In the genomic region with DNA sequence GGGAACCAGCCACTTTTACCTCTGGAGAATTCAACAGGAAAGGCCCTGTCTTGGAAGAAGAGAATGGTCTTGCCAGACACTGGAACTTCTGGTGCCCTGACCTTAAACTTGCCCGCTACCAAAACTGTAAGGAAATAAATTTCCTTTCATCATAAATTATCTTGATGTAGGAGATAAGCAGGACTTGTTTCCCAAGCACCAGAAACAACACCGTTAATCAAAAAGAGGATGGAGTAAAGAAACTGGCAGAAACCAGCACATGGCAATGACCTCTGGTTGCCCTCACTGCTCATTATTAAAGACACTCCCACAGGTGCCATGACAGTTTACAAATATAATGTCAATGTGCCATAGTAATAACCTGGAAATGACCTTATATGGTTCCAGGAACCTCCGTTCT, we compare ENCODE assay signal across 37 cellular contexts.
"Had no signal": no experiment of that assay in that cellular context is flagged by ENCODE, and none has a peak within 500 bp of the region (broad histone marks: within the 10 kb centered on the region; RNA-seq: fewer than 3 reads in every experiment).

No MANE protein-coding gene starts in this region.

- H3K36me3 ChIP-seq: adrenal gland, brain microvascular endothelial cell, breast epithelium had no signal

- H3K36me3 Mint-ChIP-seq: activated CD4-positive, alpha-beta memory T cell treated with anti-CD3 and anti-CD28 coated beads for 36 hours; activated naive CD4-positive, alpha-beta T cell treated with anti-CD3 and anti-CD28 coated beads, Interleukin-2, amount 50 U/mL, for 72 hours; activated naive CD8-positive, alpha-beta T cell treated with anti-CD3 and anti-CD28 coated beads for 36 hours had no signal

- H3K27ac Mint-ChIP-seq: activated B cell treated with CpG ODN at 0.5 μM for 24 hours; activated CD4-positive, alpha-beta memory T cell treated with anti-CD3 and anti-CD28 coated beads for 36 hours; activated CD4-positive, alpha-beta T cell treated with anti-CD3 and anti-CD28 coated beads, Interleukin-2, amount 10 ng/mL, durations not matched to agents 24 days and 14 days; activated CD8-positive, alpha-beta T cell treated with anti-CD3 and anti-CD28 coated beads for 36 hours; activated naive CD4-positive, alpha-beta T cell treated with anti-CD3 and anti-CD28 coated beads for 36 hours; activated naive CD4-positive, alpha-beta T cell treated with anti-CD3 and anti-CD28 coated beads, Interleukin-2, amount 50 U/mL, for 72 hours; activated naive CD8-positive, alpha-beta T cell treated with anti-CD3 and anti-CD28 coated beads for 36 hours; activated T-cell treated with anti-CD3 and anti-CD28 coated beads, Interleukin-2, amount 50 U/mL, for 72 hours; activated T-helper 1 cell treated with anti-CD3 and anti-CD28 coated beads, Interleukin-12 subunit alpha, Interleukin-12 subunit beta, Interleukin-2, Interleukin-4 antibody, amounts not matched to agents 30 ng/mL and 10 ng/mL and 1 ng/mL, durations not matched to agents 14 hours and 24 hours and 36 hours; activated T-helper 17 cell treated with anti-CD3 and anti-CD28 coated beads, Interleukin-2, amount 50 U/mL, for 72 hours; T-helper 1 cell treated with Interleukin-12 subunit alpha and Interleukin-12 subunit beta and Interleukin-4 antibody, amounts not matched to agents 30 μg/mL and 1 μg/mL, for 36 hours; T-helper 2 cell treated with Interferon-gamma antibody and Interleukin-4, amounts not matched to agents 5 μg/mL and 100 μg/mL, for 36 hours had no signal

- H3K9me3 Mint-ChIP-seq: activated B cell treated with CpG ODN at 0.5 μM for 24 hours; activated CD4-positive, alpha-beta T cell treated with anti-CD3 and anti-CD28 coated beads, Interleukin-2, amount 10 ng/mL, durations not matched to agents 24 days and 14 days; activated CD8-positive, alpha-beta T cell treated with anti-CD3 and anti-CD28 coated beads for 36 hours; activated naive CD8-positive, alpha-beta T cell treated with anti-CD3 and anti-CD28 coated beads for 36 hours; activated T-helper 1 cell treated with anti-CD3 and anti-CD28 coated beads, Interleukin-12 subunit alpha, Interleukin-12 subunit beta, Interleukin-2, Interleukin-4 antibody, amounts not matched to agents 30 ng/mL and 10 ng/mL and 1 ng/mL, durations not matched to agents 14 hours and 24 hours and 36 hours; T-helper 1 cell treated with Interleukin-12 subunit alpha and Interleukin-12 subunit beta and Interleukin-4 antibody, amounts not matched to agents 30 μg/mL and 1 μg/mL, for 36 hours; T-helper 2 cell treated with Interferon-gamma antibody and Interleukin-4, amounts not matched to agents 5 μg/mL and 100 μg/mL, for 36 hours had no signal

- H3K4me1 Mint-ChIP-seq: activated B cell treated with CpG ODN at 0.5 μM for 24 hours; activated CD4-positive, alpha-beta T cell treated with anti-CD3 and anti-CD28 coated beads, Interleukin-2, amount 10 ng/mL, durations not matched to agents 24 days and 14 days; activated naive CD8-positive, alpha-beta T cell treated with anti-CD3 and anti-CD28 coated beads for 36 hours; activated T-helper 17 cell treated with anti-CD3 and anti-CD28 coated beads, Interleukin-2, amount 50 U/mL, for 72 hours had no signal

- ATAC-seq: activated CD8-positive, alpha-beta T cell treated with anti-CD3 and anti-CD28 coated beads for 36 hours; activated naive CD4-positive, alpha-beta T cell treated with anti-CD3 and anti-CD28 coated beads, Interleukin-2, amount 50 U/mL, for 72 hours; activated T-cell treated with anti-CD3 and anti-CD28 coated beads, Interleukin-2, amount 50 U/mL, for 4 hours; activated T-cell treated with anti-CD3 and anti-CD28 coated beads, Interleukin-2, amount 50 U/mL, for 72 hours; activated T-helper 17 cell treated with anti-CD3 and anti-CD28 coated beads, Interleukin-2, amount 50 U/mL, for 72 hours; body of pancreas had no signal

- H3K27me3 ChIP-seq: adrenal gland, body of pancreas, brain microvascular endothelial cell, breast epithelium had no signal

- DNase-seq: activated B cell treated with CpG ODN at 0.5 μM for 24 hours; activated CD4-positive, alpha-beta memory T cell treated with anti-CD3 and anti-CD28 coated beads for 36 hours; activated CD4-positive, alpha-beta T cell treated with anti-CD3 and anti-CD28 coated beads for 4 hours; activated CD4-positive, alpha-beta T cell treated with anti-CD3 and anti-CD28 coated beads, Interleukin-2, amount 10 ng/mL, durations not matched to agents 24 days and 14 days; activated CD4-positive, alpha-beta T cell treated with anti-CD3 and anti-CD28 coated beads, Interleukin-2, amount 50 U/mL, for 1 hour; activated CD4-positive, alpha-beta T cell treated with anti-CD3 and anti-CD28 coated beads, Interleukin-2, amount 50 U/mL, for 4 hours; activated CD4-positive, CD25-positive, alpha-beta regulatory T cell treated with anti-CD3 and anti-CD28 coated beads, Interleukin-2, amount 50 U/mL, for 72 hours; activated CD8-positive, alpha-beta memory T cell treated with anti-CD3 and anti-CD28 coated beads, Interleukin-2, amount 50 U/mL, for 4 hours; activated CD8-positive, alpha-beta T cell treated with anti-CD3 and anti-CD28 coated beads for 36 hours; activated effector memory CD4-positive, alpha-beta T cell treated with anti-CD3 and anti-CD28 coated beads, Interleukin-2, amount 50 U/mL, for 16 hours; activated gamma-delta T cell treated with Interleukin-2 at 50 U/mL for 16 hours; activated naive CD4-positive, alpha-beta T cell; activated naive CD4-positive, alpha-beta T cell treated with anti-CD3 and anti-CD28 coated beads for 36 hours; activated naive CD4-positive, alpha-beta T cell treated with anti-CD3 and anti-CD28 coated beads, Interleukin-2, amount 50 U/mL, for 16 hours; activated naive CD8-positive, alpha-beta T cell treated with anti-CD3 and anti-CD28 coated beads for 36 hours; activated T-cell treated with anti-CD3 and anti-CD28 coated beads for 4 hours; activated T-cell treated with anti-CD3 and anti-CD28 coated beads, Interleukin-2, amount 50 U/mL, for 1 hour; activated T-cell treated with anti-CD3 and anti-CD28 coated beads, Interleukin-2, amount 50 U/mL, for 4 hours; activated T-cell treated with anti-CD3 and anti-CD28 coated beads, Interleukin-2, amount 50 U/mL, for 72 hours; amniotic stem cell; aorta; body of pancreas; brain microvascular endothelial cell; central memory CD4-positive, alpha-beta T cell; T-helper 1 cell; T-helper 2 cell; T-helper 9 cell had no signal

- H3K4me1 ChIP-seq: adrenal gland, body of pancreas, breast epithelium had no signal

- FAIRE-seq: astrocyte, TTC549 had no signal

- H3K4me3 ChIP-seq: adrenal gland, body of pancreas, breast epithelium had no signal

- H3K4me3 Mint-ChIP-seq: activated B cell treated with CpG ODN at 0.5 μM for 24 hours; activated CD4-positive, alpha-beta memory T cell treated with anti-CD3 and anti-CD28 coated beads for 36 hours; activated CD4-positive, alpha-beta T cell treated with anti-CD3 and anti-CD28 coated beads, Interleukin-2, amount 10 ng/mL, durations not matched to agents 24 days and 14 days; activated CD8-positive, alpha-beta T cell treated with anti-CD3 and anti-CD28 coated beads for 36 hours; activated naive CD4-positive, alpha-beta T cell treated with anti-CD3 and anti-CD28 coated beads for 36 hours; activated naive CD8-positive, alpha-beta T cell treated with anti-CD3 and anti-CD28 coated beads for 36 hours; activated T-cell treated with anti-CD3 and anti-CD28 coated beads, Interleukin-2, amount 50 U/mL, for 4 hours; activated T-cell treated with anti-CD3 and anti-CD28 coated beads, Interleukin-2, amount 50 U/mL, for 72 hours; activated T-helper 1 cell treated with anti-CD3 and anti-CD28 coated beads, Interleukin-12 subunit alpha, Interleukin-12 subunit beta, Interleukin-2, Interleukin-4 antibody, amounts not matched to agents 30 ng/mL and 10 ng/mL and 1 ng/mL, durations not matched to agents 14 hours and 24 hours and 36 hours; activated T-helper 17 cell treated with anti-CD3 and anti-CD28 coated beads, Interleukin-2, amount 50 U/mL, for 72 hours; T-helper 1 cell treated with Interleukin-12 subunit alpha and Interleukin-12 subunit beta and Interleukin-4 antibody, amounts not matched to agents 30 μg/mL and 1 μg/mL, for 36 hours; T-helper 2 cell treated with Interferon-gamma antibody and Interleukin-4, amounts not matched to agents 5 μg/mL and 100 μg/mL, for 36 hours had no signal

- H3K27me3 Mint-ChIP-seq: activated B cell treated with CpG ODN at 0.5 μM for 24 hours; activated CD4-positive, alpha-beta memory T cell treated with anti-CD3 and anti-CD28 coated beads for 36 hours; activated CD4-positive, alpha-beta T cell treated with anti-CD3 and anti-CD28 coated beads, Interleukin-2, amount 10 ng/mL, durations not matched to agents 24 days and 14 days; activated CD8-positive, alpha-beta T cell treated with anti-CD3 and anti-CD28 coated beads for 36 hours; activated naive CD8-positive, alpha-beta T cell treated with anti-CD3 and anti-CD28 coated beads for 36 hours; activated T-helper 17 cell treated with anti-CD3 and anti-CD28 coated beads, Interleukin-2, amount 50 U/mL, for 72 hours had no signal

- H3K27ac ChIP-seq: adrenal gland, body of pancreas, brain microvascular endothelial cell, breast epithelium, VCaP had no signal

- H3K9me3 ChIP-seq: adrenal gland, body of pancreas, breast epithelium had no signal
